15 cellular contexts compared by ENCODE assay signal in the genomic region with DNA sequence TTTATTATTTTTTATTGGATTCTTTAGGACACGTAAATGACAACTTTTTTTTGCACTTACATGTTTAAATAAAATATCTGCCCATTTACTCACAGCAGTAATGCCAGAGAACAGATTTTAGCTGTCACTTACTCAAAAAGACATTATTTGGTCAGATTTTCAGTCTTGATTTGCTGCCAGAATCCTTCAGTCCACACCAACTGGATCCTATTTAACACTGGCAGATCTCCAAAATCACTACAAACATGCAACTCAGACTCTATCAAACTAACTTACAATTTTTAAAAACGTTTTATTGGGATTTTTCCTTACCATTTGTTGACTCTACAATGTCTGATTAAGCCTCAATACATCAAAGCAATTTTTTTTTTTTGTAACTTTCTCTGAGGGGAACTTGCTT. TPM values are rescaled to one million over a fixed set of nuclear protein-coding genes. Genes with fewer than 3 reads are reported as not detected.
DNase-seq lines count a peak whose midpoint lies in the region; ATAC-seq, FAIRE-seq and TF ChIP-seq lines count a peak whose summit lies in the region.
"Had no signal": no experiment of that assay in that cellular context is flagged by ENCODE, and none has a peak within 500 bp of the region (broad histone marks: within the 10 kb centered on the region; RNA-seq: fewer than 3 reads in every experiment).

No MANE protein-coding gene starts in this region.

- H3K27ac ChIP-seq in A549: no peak overlapping the region
- H3K27ac ChIP-seq in PC-3 (ENCODE audit: low read length): peak overlapping the region; percentile 49
- no peak overlapping the region for H3K27ac ChIP-seq in naive thymus-derived CD4-positive, alpha-beta T cell (ENCODE audit: low read depth, low read length)
- H3K27ac ChIP-seq: BLaER1 treated with 17β-estradiol and CSF1 and Interleukin-3, amounts not matched to agents 10 nM and 100 nM; SJSA1; tibial nerve had no signal

- no peaks in the 10 kb centered on the region for H3F3A ChIP-seq in PC-3 (ENCODE audit: low read length, unreplicated experiment)

- no peak for DNase-seq in A549 (ENCODE audit: low read depth in 1 of 2, low spot score in 1 of 2)
- peak; percentile 65 for DNase-seq in HCEC 1CT
- DNase-seq in PC-3: peak; percentile 78
- peak; percentile 89 for DNase-seq in fibroblast of mammary gland (ENCODE audit: low read depth)
- DNase-seq in naive thymus-derived CD4-positive, alpha-beta T cell: no peak
- no peak for DNase-seq in putamen (ENCODE audit: low spot score)
- no peak for DNase-seq in effector CD4-positive, alpha-beta T cell
- no peak for DNase-seq in NAMALWA (ENCODE audit: low spot score)
- DNase-seq: activated CD4-positive, alpha-beta T cell treated with anti-CD3 and anti-CD28 coated beads for 48 hours; activated naive CD4-positive, alpha-beta T cell; effector memory CD8-positive, alpha-beta T cell had no signal

- no peaks in the 10 kb centered on the region for H3K9me3 ChIP-seq in A549
- no peaks in the 10 kb centered on the region for H3K9me3 ChIP-seq in PC-3 (ENCODE audit: low read length)
- H3K9me3 ChIP-seq in naive thymus-derived CD4-positive, alpha-beta T cell (ENCODE audit: control insufficient read depth in 2 of 3, low read length in 3 of 3): no peaks in the 10 kb centered on the region
- H3K9me3 ChIP-seq: BLaER1 treated with 17β-estradiol and CSF1 and Interleukin-3, amounts not matched to agents 10 nM and 100 nM; SJSA1; tibial nerve had no signal

- H3K9ac ChIP-seq in PC-3 (ENCODE audit: low read length): no peak overlapping the region
- H3K9ac ChIP-seq: BLaER1 treated with 17β-estradiol and CSF1 and Interleukin-3, amounts not matched to agents 10 nM and 100 nM had no signal

- CTCF ChIA-PET in A549 (lab: Yijun Ruan, JAX) (interaction anchor here (1.4 kb wide), 1 partner anchor 11 kb away, joined by 3 read pairs; the partner anchor contains the start of gene ATP6V1G3), PC-3 (lab: Charles Lee) (no interaction called here)
- CTCF ChIA-PET in naive thymus-derived CD4-positive, alpha-beta T cell (lab: Charles Lee): interaction anchor here (0.7 kb wide), 1 partner anchor 9 kb away, joined by 3 read pairs; no protein-coding TSS in a partner anchor

- no peak overlapping the region for H3K4me3 ChIP-seq in A549
- H3K4me3 ChIP-seq in PC-3 (ENCODE audit: low read length): no peak overlapping the region
- H3K4me3 ChIP-seq in fibroblast of mammary gland (ENCODE audit: control insufficient read depth, low read depth, low read length): no peak overlapping the region
- H3K4me3 ChIP-seq in naive thymus-derived CD4-positive, alpha-beta T cell (ENCODE audit: low read length): no peak overlapping the region
- H3K4me3 ChIP-seq: BLaER1 treated with 17β-estradiol and CSF1 and Interleukin-3, amounts not matched to agents 10 nM and 100 nM; SJSA1; tibial nerve had no signal

- no peak for TF ChIP-seq RAD21 in A549 (conservative IDR thresholded peaks at IDR 0.05 in 1 of 2, IDR thresholded peaks at IDR 0.05 in 1 of 2)

- POLR2A ChIA-PET in A549 (lab: Yijun Ruan, JAX): no interaction called here
- POLR2A ChIA-PET in PC-3 (lab: Charles Lee; ENCODE audit: unreplicated experiment): no interaction called here
- POLR2A ChIA-PET in naive thymus-derived CD4-positive, alpha-beta T cell (lab: Charles Lee): interaction anchor here (0.7 to 9.6 kb wide), 11 partner anchors 7 to 173 kb away, joined by 3 to 126 read pairs (median 3); partner anchors contain the start of gene ATP6V1G3

- H2AFZ ChIP-seq in PC-3 (ENCODE audit: low read length): no peak overlapping the region

- no peak for TF ChIP-seq POLR2A in A549 (IDR thresholded peaks at IDR 0.05; ENCODE audit: low read length)

- no peaks in the 10 kb centered on the region for H4K20me1 ChIP-seq in PC-3 (ENCODE audit: low read length)
- H4K20me1 ChIP-seq: BLaER1 treated with 17β-estradiol and CSF1 and Interleukin-3, amounts not matched to agents 10 nM and 100 nM had no signal

- H3K9me2 ChIP-seq in PC-3 (replicated peaks; ENCODE audit: low read length): no peaks in the 10 kb centered on the region

- H3K4me2 ChIP-seq in A549: no peak overlapping the region
- H3K4me2 ChIP-seq in PC-3 (ENCODE audit: low read length): peak overlapping the region; percentile 58
- H3K4me2 ChIP-seq: BLaER1 treated with 17β-estradiol and CSF1 and Interleukin-3, amounts not matched to agents 10 nM and 100 nM had no signal

- H3K36me3 Mint-ChIP-seq in naive thymus-derived CD4-positive, alpha-beta T cell: peaks cover 7 to 17% (median 12%) of the 10 kb centered on the region in 5 donors

- peaks cover 8% of the 10 kb centered on the region; the same call in 1 of the 3 replicates for H3K4me1 ChIP-seq in A549
- H3K4me1 ChIP-seq in PC-3 (ENCODE audit: insufficient read depth, low read length): peaks cover 24% of the 10 kb centered on the region
- peaks cover 7 to 50% of the 10 kb centered on the region in 2 donors for H3K4me1 ChIP-seq in naive thymus-derived CD4-positive, alpha-beta T cell (ENCODE audit: control insufficient read depth in 2 of 2, insufficient read depth in 2 of 2, low read length in 2 of 2)
- H3K4me1 ChIP-seq: SJSA1 had no signal

- peaks cover 33 to 92% (median 79%) of the 10 kb centered on the region in 7 donors for H3K4me1 Mint-ChIP-seq in naive thymus-derived CD4-positive, alpha-beta T cell

- no peaks in the 10 kb centered on the region for H3K79me2 ChIP-seq in PC-3 (ENCODE audit: low read length)

- no peak for TF ChIP-seq EP300 in A549 (IDR thresholded peaks at IDR 0.05)

- H3K4me3 Mint-ChIP-seq in naive thymus-derived CD4-positive, alpha-beta T cell: peak overlapping the region in 4 of 10 donors; percentile 11 to 52 (median 48)
- H3K4me3 Mint-ChIP-seq: effector memory CD8-positive, alpha-beta T cell had no signal

- no peak for FAIRE-seq in A549 (lab: Jason Lieb, UNC)

- BruUV-seq in PC-3 (replicated peaks; lab: Mats Ljungman, UMichigan): no TSS peak

- H3K36me3 ChIP-seq in PC-3 (ENCODE audit: low read depth, low read length): no peaks in the 10 kb centered on the region
- no peaks in the 10 kb centered on the region for H3K36me3 ChIP-seq in naive thymus-derived CD4-positive, alpha-beta T cell (ENCODE audit: control insufficient read depth in 2 of 3, insufficient read depth in 3 of 3, low read length in 3 of 3)
- H3K36me3 ChIP-seq: BLaER1 treated with 17β-estradiol and CSF1 and Interleukin-3, amounts not matched to agents 10 nM and 100 nM; SJSA1; tibial nerve had no signal

- H3K27ac Mint-ChIP-seq in naive thymus-derived CD4-positive, alpha-beta T cell: peak overlapping the region in 2 of 9 donors; percentile 34 to 56
- H3K27ac Mint-ChIP-seq: effector memory CD8-positive, alpha-beta T cell had no signal

- 19% methylated on average over 2 of the region's 2 CpGs for WGBS in A549 (ENCODE audit: missing lambda C conversion rate)

- H3K27me3 Mint-ChIP-seq in naive thymus-derived CD4-positive, alpha-beta T cell: no peaks in the 10 kb centered on the region
- H3K27me3 Mint-ChIP-seq: effector memory CD8-positive, alpha-beta T cell had no signal

- intact Hi-C loops in PC-3 (cut with micrococcal nuclease): loop anchor here (5.0 kb wide), 2 partner anchors 48 to 128 kb away; no protein-coding TSS in a partner anchor
- intact Hi-C loops in naive thymus-derived CD4-positive, alpha-beta T cell (cut with micrococcal nuclease): no loop called here

- no peak for TF ChIP-seq CTCF in A549 (IDR thresholded peaks at IDR 0.05)
- TF ChIP-seq CTCF in PC-3 (conservative IDR thresholded peaks at IDR 0.05; ENCODE audit: low read depth, low read length): no peak
- no peak for TF ChIP-seq CTCF in fibroblast of mammary gland (conservative IDR thresholded peaks at IDR 0.05; ENCODE audit: control insufficient read depth, insufficient read depth, low read depth, low read length)

- H3K27me3 ChIP-seq in PC-3 (ENCODE audit: low read length): no peaks in the 10 kb centered on the region
- no peaks in the 10 kb centered on the region for H3K27me3 ChIP-seq in naive thymus-derived CD4-positive, alpha-beta T cell (ENCODE audit: control insufficient read depth in 2 of 2, insufficient read depth in 2 of 2, low read length in 2 of 2)
- H3K27me3 ChIP-seq: BLaER1 treated with 17β-estradiol and CSF1 and Interleukin-3, amounts not matched to agents 10 nM and 100 nM; SJSA1; tibial nerve had no signal

- H3K9me3 Mint-ChIP-seq in naive thymus-derived CD4-positive, alpha-beta T cell: peaks cover 0 to 16% (median 0%) of the 10 kb centered on the region in 11 donors

- ATAC-seq in A549 (no peak), PC-3 (peak; percentile 57)
- no peak for ATAC-seq in naive thymus-derived CD4-positive, alpha-beta T cell
- ATAC-seq: effector memory CD8-positive, alpha-beta T cell had no signal

TF ChIP-seq in A549, 52 proteins besides CTCF, POLR2A, EP300 and RAD21:
- TF ChIP-seq CHD2 (IDR thresholded peaks at IDR 0.05; ENCODE audit: low read length, partially characterized antibody): no peak
- no peak for TF ChIP-seq FOSB (CRISPR knock-in tag; IDR thresholded peaks at IDR 0.05)
- TF ChIP-seq EHMT2 (IDR thresholded peaks at IDR 0.05; ENCODE audit: low read depth): no peak
- TF ChIP-seq JUNB (IDR thresholded peaks at IDR 0.05): 0 out of 2 replicates have a peak, but pooled peaks have one; percentile 18
- no peak for TF ChIP-seq MYC (IDR thresholded peaks at IDR 0.05; ENCODE audit: borderline replicate concordance, low read length)
- no peak for TF ChIP-seq SREBF2 (IDR thresholded peaks at IDR 0.05)

RNA-seq across cellular contexts. Expression of gene ATP6V1G3, which starts 11.1 kb away (rescaled TPM):
- polyA plus RNA-seq in A549 (2011; rRNA removed): not detected in 2 replicates
- polyA plus RNA-seq in A549 (2012; cell fraction: cytosol; rRNA removed): not detected in 2 replicates
- polyA plus RNA-seq in A549 (2012; cell fraction: nucleus; rRNA removed): not detected in 2 replicates
- not detected in 3 replicates for polyA plus RNA-seq in A549 (2017; fragmentation: RNase III; extraction: RNeasy Plus Mini Kit Qiagen cat#74134 plus additional on column Dnase treatment)
- not detected in 2 replicates for polyA minus RNA-seq in A549 (2011; rRNA and poly(A)+ RNA removed)
- not detected in 2 replicates for total RNA-seq in PC-3 (2014; rRNA removed)
- not detected for total RNA-seq in naive thymus-derived CD4-positive, alpha-beta T cell
- not detected for polyA plus RNA-seq in naive thymus-derived CD4-positive, alpha-beta T cell
- total RNA-seq: kidney epithelial cell, SJSA1, tibial nerve had no signal

Comparison
In these comparisons a context has a peak if more than half of its experiments do, and no peak if none do; other contexts are left out.
1. DNase-seq: peak in HCEC 1CT (single experiment), PC-3 (single experiment) and fibroblast of mammary gland (single experiment); none in A549 (0 of 2), naive thymus-derived CD4-positive, alpha-beta T cell (0 of 9), putamen (single experiment), effector CD4-positive, alpha-beta T cell (single experiment) and NAMALWA (single experiment).